32 cellular contexts compared by ENCODE assay signal in the genomic region with DNA sequence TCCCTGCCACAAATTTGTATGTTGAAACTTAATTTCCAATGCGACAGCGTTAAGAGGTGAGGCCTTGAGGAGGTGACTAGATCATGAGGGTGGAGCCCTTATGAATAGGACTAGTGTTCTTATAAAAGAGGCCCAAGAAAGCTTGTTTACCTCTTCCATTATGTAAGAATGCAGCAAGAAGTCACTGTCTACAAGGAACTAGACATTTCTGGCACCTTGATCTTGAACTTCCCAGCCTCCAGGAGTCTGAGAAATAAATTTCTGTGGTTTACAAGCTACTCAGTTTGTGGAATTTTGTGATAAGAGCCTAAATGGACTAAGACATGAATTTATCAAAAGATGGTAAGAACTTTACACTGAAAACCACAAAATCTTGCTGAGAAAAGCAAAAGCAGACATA.
A peak's percentile ranks its signal among the peaks of the same experiment; 100 is the strongest.
DNase-seq lines count a peak whose midpoint lies in the region; ATAC-seq, FAIRE-seq and TF ChIP-seq lines count a peak whose summit lies in the region.
"Had no signal": no experiment of that assay in that cellular context is flagged by ENCODE, and none has a peak within 500 bp of the region (broad histone marks: within the 10 kb centered on the region; RNA-seq: fewer than 3 reads in every experiment).

No MANE protein-coding gene starts in this region.

- TF ChIP-seq CTCF in IMR-90 (conservative IDR thresholded peaks at IDR 0.05; ENCODE audit: low read depth, low read length) (no peak), astrocyte (IDR thresholded peaks at IDR 0.05; ENCODE audit: insufficient read depth, low read depth, low read length) (no peak), parathyroid adenoma (IDR thresholded peaks at IDR 0.05) (no peak)
- no peak for TF ChIP-seq CTCF in activated CD8-positive, alpha-beta T cell treated with anti-CD3 and anti-CD28 coated beads for 36 hours (IDR thresholded peaks at IDR 0.05)

- no peaks in the 10 kb centered on the region for H3K79me2 ChIP-seq in astrocyte (ENCODE audit: insufficient read depth, low read length)
- H3K79me2 ChIP-seq in parathyroid adenoma = no peaks in the 10 kb centered on the region

- peak; percentile 68 for DNase-seq in IMR-90
- peak; percentile 93 for DNase-seq in astrocyte (ENCODE audit: low read depth)
- DNase-seq in stimulated activated CD8-positive, alpha-beta memory T cell treated with anti-CD3 and anti-CD28 coated beads, Interleukin-4, amount 100 ng/mL, for 48 hours = no peak
- DNase-seq in NCI-H526 treated with DMSO at 0.1 percent for 48 hours (lab: John Stamatoyannopoulos, UW) = no peak
- no peak for DNase-seq in activated CD8-positive, alpha-beta T cell treated with anti-CD3 and anti-CD28 coated beads for 36 hours
- no peak for DNase-seq in NCI-H748 (lab: John Stamatoyannopoulos, UW; ENCODE audit: unreplicated experiment)
- DNase-seq: activated CD4-positive, alpha-beta T cell treated with anti-CD3 and anti-CD28 coated beads for 4 hours; C1 segment of cervical spinal cord; Caco-2; caudate nucleus; cortex of kidney; DMS79; effector memory CD4-positive, alpha-beta T cell; erythroblast; GDM1; heart right ventricle; lower lobe of right lung; MM.1S; NCI-H1105 treated with DMSO at 0.1 percent for 48 hours; NCI-H1930; NCI-H526; Peyer's patch; SHP77; stimulated activated naive CD4-positive, alpha-beta T cell treated with Interleukin-2 at 50 U/mL for 16 hours; T1000; upper lobe of right lung had no signal

- no peak overlapping the region for H2AK9ac ChIP-seq in IMR-90 (replicated peaks; ENCODE audit: low read depth, low read length, poor library complexity)

- no peaks in the 10 kb centered on the region for H3K9me3 ChIP-seq in IMR-90 (ENCODE audit: control insufficient read depth, insufficient read depth, low read length)
- no peaks in the 10 kb centered on the region for H3K9me3 ChIP-seq in astrocyte (ENCODE audit: insufficient read depth, low read depth, low read length)
- H3K9me3 ChIP-seq in parathyroid adenoma (ENCODE audit: control insufficient read depth, low read length) = no peaks in the 10 kb centered on the region
- H3K9me3 ChIP-seq: Caco-2, heart right ventricle, lower lobe of right lung, Peyer's patch, upper lobe of right lung had no signal

- H4K91ac ChIP-seq in IMR-90 (ENCODE audit: insufficient read depth, low read depth, low read length) = no peak overlapping the region

- H3K4me1 ChIP-seq in IMR-90 (ENCODE audit: control insufficient read depth, insufficient read depth, low read length) (no peaks in the 10 kb centered on the region), astrocyte (ENCODE audit: insufficient read depth, low read length) (no peaks in the 10 kb centered on the region), parathyroid adenoma (no peaks in the 10 kb centered on the region)
- H3K4me1 ChIP-seq: Caco-2, heart right ventricle, lower lobe of right lung, Peyer's patch, upper lobe of right lung had no signal

- no peak overlapping the region for H2AK5ac ChIP-seq in IMR-90 (ENCODE audit: low read depth, low read length)

- in situ Hi-C loops in IMR-90 (cut with MboI; ENCODE audit: low sequenced_read_pairs) = no loop called here

- H3K18ac ChIP-seq in IMR-90 (ENCODE audit: low read depth, low read length) = no peak overlapping the region

- H2AFZ ChIP-seq in IMR-90 (replicated peaks; ENCODE audit: low read length, poor library complexity) (no peak overlapping the region), astrocyte (ENCODE audit: low read depth, low read length) (no peak overlapping the region), parathyroid adenoma (peak overlapping the region; percentile 38)

- H3K4me2 ChIP-seq in IMR-90 (ENCODE audit: low read depth, low read length) (no peak overlapping the region), astrocyte (ENCODE audit: low read length) (no peak overlapping the region), parathyroid adenoma (ENCODE audit: low read length) (no peak overlapping the region)

- intact Hi-C loops in IMR-90 (cut with micrococcal nuclease) = no loop called here
- intact Hi-C loops in activated CD8-positive, alpha-beta T cell treated with anti-CD3 and anti-CD28 coated beads for 36 hours (cut with micrococcal nuclease) = no loop called here

- H3K27me3 Mint-ChIP-seq in astrocyte (ENCODE audit: low read depth, unreplicated experiment) = no peaks in the 10 kb centered on the region
- H3K27me3 Mint-ChIP-seq in activated CD8-positive, alpha-beta T cell treated with anti-CD3 and anti-CD28 coated beads for 36 hours = peaks cover 1% of the 10 kb centered on the region
- H3K27me3 Mint-ChIP-seq: activated T-helper 17 cell treated with anti-CD3 and anti-CD28 coated beads, Interleukin-2, amount 50 U/mL, for 72 hours had no signal

- H3K36me3 ChIP-seq in IMR-90 (ENCODE audit: control insufficient read depth, insufficient read depth, low read length) (no peaks in the 10 kb centered on the region), astrocyte (ENCODE audit: insufficient read depth, low read length) (no peaks in the 10 kb centered on the region), parathyroid adenoma (ENCODE audit: control insufficient read depth, insufficient read depth, low read length) (no peaks in the 10 kb centered on the region)
- H3K36me3 ChIP-seq: heart right ventricle, lower lobe of right lung, Peyer's patch, upper lobe of right lung had no signal

- H3K9me3 Mint-ChIP-seq in astrocyte (ENCODE audit: unreplicated experiment) = no peaks in the 10 kb centered on the region
- H3K9me3 Mint-ChIP-seq in activated CD8-positive, alpha-beta T cell treated with anti-CD3 and anti-CD28 coated beads for 36 hours = peaks cover 3% of the 10 kb centered on the region
- H3K9me3 Mint-ChIP-seq: activated T-helper 17 cell treated with anti-CD3 and anti-CD28 coated beads, Interleukin-2, amount 50 U/mL, for 72 hours had no signal

- POLR2A ChIA-PET in IMR-90 (lab: Charles Lee; ENCODE audit: unreplicated experiment) = interaction anchor here (0.7 kb wide), 1 partner anchor 128 kb away, joined by 8 read pairs; no protein-coding TSS in a partner anchor
- POLR2A ChIA-PET in activated CD8-positive, alpha-beta T cell treated with anti-CD3 and anti-CD28 coated beads for 36 hours (lab: Charles Lee) = no interaction called here

- H3K9ac ChIP-seq in IMR-90 (ENCODE audit: low read depth, low read length) (no peak overlapping the region), astrocyte (ENCODE audit: low read length) (no peak overlapping the region), parathyroid adenoma (no peak overlapping the region)

- H4K20me1 ChIP-seq in IMR-90 (ENCODE audit: insufficient read depth, low read length) (no peaks in the 10 kb centered on the region), astrocyte (ENCODE audit: insufficient read depth, low read length) (no peaks in the 10 kb centered on the region)

- H3K4me3 ChIP-seq in IMR-90 (ENCODE audit: insufficient read depth, low read depth, low read length) (no peak overlapping the region), astrocyte (ENCODE audit: insufficient read depth, low read depth, low read length) (no peak overlapping the region), parathyroid adenoma (ENCODE audit: low read depth, low read length) (no peak overlapping the region)
- H3K4me3 ChIP-seq: heart right ventricle, lower lobe of right lung, Peyer's patch, upper lobe of right lung had no signal

- no peak for TF ChIP-seq POLR2A in IMR-90 (IDR thresholded peaks at IDR 0.05; ENCODE audit: low read depth, low read length)

- no peak overlapping the region for H3K14ac ChIP-seq in IMR-90 (replicated peaks; ENCODE audit: low read depth, low read length)

- H3K4ac ChIP-seq in IMR-90 (ENCODE audit: low read depth, low read length) = no peak overlapping the region

- no peak overlapping the region for H4K8ac ChIP-seq in IMR-90 (ENCODE audit: low read depth in 2 of 2, low read length in 2 of 2)

- H3K27ac ChIP-seq in IMR-90 (ENCODE audit: insufficient read depth, low read length) (no peak overlapping the region), astrocyte (ENCODE audit: low read depth, low read length) (no peak overlapping the region), parathyroid adenoma (no peak overlapping the region)
- H3K27ac ChIP-seq: heart right ventricle, lower lobe of right lung, Peyer's patch, upper lobe of right lung, VCaP had no signal

- no CpG with 5 or more reads among the region's 2 CpGs for WGBS in IMR-90 (ENCODE audit: extremely low coverage in 2 of 2, insufficient read length in 1 of 2), 2 experiments

- no peak overlapping the region for H2BK20ac ChIP-seq in IMR-90 (ENCODE audit: low read depth, low read length)

- no peaks in the 10 kb centered on the region for H3K79me1 ChIP-seq in IMR-90 (ENCODE audit: low read depth in 1 of 2, low read length in 2 of 2)

- dilution Hi-C loops in IMR-90 (cut with HindIII; ENCODE audit: low sequenced_read_pairs, unreplicated experiment) = no loop called here

- H4K5ac ChIP-seq in IMR-90 (ENCODE audit: low read depth, low read length) = no peak overlapping the region

- H3K4me1 Mint-ChIP-seq in astrocyte (ENCODE audit: low read depth, unreplicated experiment) = peaks cover 3% of the 10 kb centered on the region
- H3K4me1 Mint-ChIP-seq in activated CD8-positive, alpha-beta T cell treated with anti-CD3 and anti-CD28 coated beads for 36 hours (ENCODE audit: low read depth) = no peaks in the 10 kb centered on the region
- H3K4me1 Mint-ChIP-seq: activated T-helper 17 cell treated with anti-CD3 and anti-CD28 coated beads, Interleukin-2, amount 50 U/mL, for 72 hours had no signal

- BruUV-seq in IMR-90 (replicated peaks; lab: Mats Ljungman, UMichigan) = no TSS peak

- CTCF ChIA-PET in IMR-90 (lab: Yijun Ruan, JAX) = no interaction called here
- CTCF ChIA-PET in activated CD8-positive, alpha-beta T cell treated with anti-CD3 and anti-CD28 coated beads for 36 hours (lab: Charles Lee) = no interaction called here

- H3K36me3 Mint-ChIP-seq in astrocyte (ENCODE audit: low read depth, unreplicated experiment) = no peaks in the 10 kb centered on the region
- H3K36me3 Mint-ChIP-seq in activated CD8-positive, alpha-beta T cell treated with anti-CD3 and anti-CD28 coated beads for 36 hours (ENCODE audit: low read depth) = no peaks in the 10 kb centered on the region
- H3K36me3 Mint-ChIP-seq: activated naive CD4-positive, alpha-beta T cell treated with anti-CD3 and anti-CD28 coated beads, Interleukin-2, amount 50 U/mL, for 72 hours had no signal

- TF ChIP-seq RAD21 in IMR-90 (IDR thresholded peaks at IDR 0.05; ENCODE audit: low read length) = no peak

- ATAC-seq in IMR-90 (ENCODE audit: low read depth) = no peak
- ATAC-seq in esophagus mucosa = peak; percentile 87
- no peak for ATAC-seq in activated CD8-positive, alpha-beta T cell treated with anti-CD3 and anti-CD28 coated beads for 36 hours
- ATAC-seq: activated naive CD4-positive, alpha-beta T cell treated with anti-CD3 and anti-CD28 coated beads, Interleukin-2, amount 50 U/mL, for 72 hours; activated T-helper 17 cell treated with anti-CD3 and anti-CD28 coated beads, Interleukin-2, amount 50 U/mL, for 72 hours; heart right ventricle; lower lobe of right lung; natural killer cell treated with Interleukin-12 subunit alpha and Interleukin-12 subunit beta and Interleukin-15 and Interleukin-18, amount 100 ng/mL, for 72 hours; upper lobe of right lung had no signal

- H2BK120ac ChIP-seq in IMR-90 (ENCODE audit: low read depth, low read length) = no peak overlapping the region

- no peak overlapping the region for H3K56ac ChIP-seq in IMR-90 (ENCODE audit: extremely low read depth, insufficient read depth, low read length)

- no peak overlapping the region for H2BK5ac ChIP-seq in IMR-90 (ENCODE audit: low read depth, low read length, poor library complexity, severe bottlenecking)

- FAIRE-seq in astrocyte (lab: Jason Lieb, UNC) = peak; percentile 32

- H3K27ac Mint-ChIP-seq in astrocyte (ENCODE audit: unreplicated experiment) = peak overlapping the region; percentile 53
- H3K27ac Mint-ChIP-seq in activated CD8-positive, alpha-beta T cell treated with anti-CD3 and anti-CD28 coated beads for 36 hours = no peak overlapping the region
- H3K27ac Mint-ChIP-seq: activated naive CD4-positive, alpha-beta T cell treated with anti-CD3 and anti-CD28 coated beads, Interleukin-2, amount 50 U/mL, for 72 hours; activated T-helper 17 cell treated with anti-CD3 and anti-CD28 coated beads, Interleukin-2, amount 50 U/mL, for 72 hours; natural killer cell treated with Interleukin-12 subunit alpha and Interleukin-12 subunit beta and Interleukin-15 and Interleukin-18, amount 100 ng/mL, for 72 hours had no signal

- H3K23ac ChIP-seq in IMR-90 (ENCODE audit: low read depth, low read length) = no peak overlapping the region

- H3K4me3 Mint-ChIP-seq in astrocyte (ENCODE audit: unreplicated experiment) = no peak overlapping the region
- no peak overlapping the region for H3K4me3 Mint-ChIP-seq in activated CD8-positive, alpha-beta T cell treated with anti-CD3 and anti-CD28 coated beads for 36 hours
- H3K4me3 Mint-ChIP-seq: activated T-helper 17 cell treated with anti-CD3 and anti-CD28 coated beads, Interleukin-2, amount 50 U/mL, for 72 hours; natural killer cell treated with Interleukin-12 subunit alpha and Interleukin-12 subunit beta and Interleukin-15 and Interleukin-18, amount 100 ng/mL, for 72 hours had no signal

- no peak overlapping the region for H2BK15ac ChIP-seq in IMR-90 (ENCODE audit: low read depth, low read length)

- no peaks in the 10 kb centered on the region for H3K9me1 ChIP-seq in IMR-90 (ENCODE audit: insufficient read depth, low read length)

- H3K27me3 ChIP-seq in IMR-90 (ENCODE audit: control insufficient read depth, insufficient read depth, low read length) (no peaks in the 10 kb centered on the region), astrocyte (ENCODE audit: insufficient read depth, low read length) (no peaks in the 10 kb centered on the region), parathyroid adenoma (ENCODE audit: control insufficient read depth, insufficient read depth, low read length) (no peaks in the 10 kb centered on the region)
- H3K27me3 ChIP-seq: heart right ventricle, Peyer's patch, upper lobe of right lung had no signal

Comparison
In these comparisons a context has a peak if more than half of its experiments do, and no peak if none do; other contexts are left out.
1. DNase-seq: peak in IMR-90 (single experiment) and astrocyte (single experiment); none in stimulated activated CD8-positive, alpha-beta memory T cell treated with anti-CD3 and anti-CD28 coated beads, Interleukin-4, amount 100 ng/mL, for 48 hours (single experiment), NCI-H526 treated with DMSO at 0.1 percent for 48 hours (single experiment), activated CD8-positive, alpha-beta T cell treated with anti-CD3 and anti-CD28 coated beads for 36 hours (single experiment) and NCI-H748 (single experiment).